8 cellular contexts compared by ENCODE assay signal in genomic region chr4:176123710-176124407, GRCh38. TPM values are rescaled to one million over a fixed set of nuclear protein-coding genes. Genes with fewer than 3 reads are reported as not detected.
DNase-seq lines count a peak whose midpoint lies in the region; TF ChIP-seq lines count a peak whose summit lies in the region.

No MANE protein-coding gene starts in this region.

- no peaks in the 10 kb centered on the region for H3K4me1 ChIP-seq in Loucy (ENCODE audit: insufficient read depth, low read length, poor library complexity, severe bottlenecking)

- no peak overlapping the region for H3K27ac Mint-ChIP-seq in nephron

- no peaks in the 10 kb centered on the region for H3K27me3 Mint-ChIP-seq in nephron (ENCODE audit: low read depth)

- no peaks in the 10 kb centered on the region for H4K20me1 ChIP-seq in Loucy (ENCODE audit: insufficient read depth, low read length, poor library complexity, severe bottlenecking)

- no peak overlapping the region for H3K4me2 ChIP-seq in Loucy (ENCODE audit: low read depth, low read length, poor library complexity, severe bottlenecking)

- no peaks in the 10 kb centered on the region for H3K27me3 ChIP-seq in Loucy (ENCODE audit: insufficient read depth, low read length, poor library complexity, severe bottlenecking)

- H3K9me3 ChIP-seq in Loucy (ENCODE audit: insufficient read depth, low read depth, low read length): no peaks in the 10 kb centered on the region

- no peak overlapping the region for H2AFZ ChIP-seq in Loucy (ENCODE audit: low read length)

- no peaks in the 10 kb centered on the region for H3K4me1 Mint-ChIP-seq in nephron

- no peaks in the 10 kb centered on the region for H3F3A ChIP-seq in Loucy (ENCODE audit: low read depth)

- H3K9ac ChIP-seq in Loucy (ENCODE audit: low read depth, low read length, poor library complexity, severe bottlenecking): no peak overlapping the region

- TF ChIP-seq CTCF in AG09309 (IDR thresholded peaks at IDR 0.05; ENCODE audit: control insufficient read depth, insufficient read depth, low read depth, low read length, missing control alignments) (peak; percentile 70), GM12874 (IDR thresholded peaks at IDR 0.05; ENCODE audit: insufficient read depth, low read depth, low read length) (peak; percentile 75), Loucy (conservative IDR thresholded peaks at IDR 0.05; ENCODE audit: low read length) (peak; percentile 66), nephron (IDR thresholded peaks at IDR 0.05; ENCODE audit: unreplicated experiment in 3 of 3) (peak; percentile 28 to 50 (median 32))

- no peaks in the 10 kb centered on the region for H3K79me2 ChIP-seq in Loucy (ENCODE audit: insufficient read depth, low read length)

- DNase-seq in AG09309 (ENCODE audit: low read depth) (no peak), HEK293T (ENCODE audit: extremely low spot score) (peak; percentile 33), cerebellum (ENCODE audit: low spot score) (peak; percentile 12), epidermal melanocyte (ENCODE audit: insufficient read length, low spot score) (no peak), NCI-H187 treated with DMSO at 0.1 percent for 48 hours (lab: John Stamatoyannopoulos, UW) (no peak)

- H3K4me3 ChIP-seq in AG09309 (ENCODE audit: control insufficient read depth, low read depth, low read length): no peak overlapping the region
- H3K4me3 ChIP-seq in Loucy (ENCODE audit: low read length, poor library complexity, severe bottlenecking): no peak overlapping the region

- no peak overlapping the region for H3K4me3 Mint-ChIP-seq in nephron

- peaks cover 5% of the 10 kb centered on the region for H3K36me3 Mint-ChIP-seq in nephron (ENCODE audit: low read depth)

- no peaks in the 10 kb centered on the region for H3K9me3 Mint-ChIP-seq in nephron

- no peaks in the 10 kb centered on the region for H3K9me2 ChIP-seq in Loucy (replicated peaks; ENCODE audit: low read depth, low read length)

- POLR2A ChIA-PET in HEK293T (lab: Yijun Ruan, JAX): no interaction called here

- CTCF ChIA-PET in HEK293T (lab: Yijun Ruan, JAX): interaction anchor here (0.8 to 1.9 kb wide), 6 partner anchors 8 to 132 kb away, joined by 3 to 6 read pairs (median 5); no protein-coding TSS in a partner anchor

- no peaks in the 10 kb centered on the region for H3K36me3 ChIP-seq in Loucy (ENCODE audit: insufficient read depth, low read length)

TF ChIP-seq in HEK293T, 16 proteins besides CTCF, POLR2A, EP300 and RAD21:
- no peak for TF ChIP-seq FOXK2 (IDR thresholded peaks at IDR 0.05)

RNA-seq across cellular contexts. Expression of gene WDR17, which starts 58.2 kb away (rescaled TPM):
- total RNA-seq in cerebellum: 60.2 TPM

Comparison
In these comparisons a context has a peak if more than half of its experiments do, and no peak if none do; other contexts are left out.
1. DNase-seq: peak in HEK293T (single experiment) and cerebellum (single experiment); none in AG09309 (single experiment), epidermal melanocyte (single experiment) and NCI-H187 treated with DMSO at 0.1 percent for 48 hours (single experiment).
2. Peak in every context shown above with its lines, with median percentiles within 50 percentile points of each other: CTCF ChIP-seq.